Comparison of ENCODE assay signal across 8 cellular contexts in genomic region chr11:9765320-9766101, GRCh38.
A peak's percentile ranks its signal among the peaks of the same experiment; 100 is the strongest.
DNase-seq lines count a peak whose midpoint lies in the region; ATAC-seq and TF ChIP-seq lines count a peak whose summit lies in the region.

No MANE protein-coding gene starts in this region.

- no peak for DNase-seq in activated CD4-positive, alpha-beta T cell treated with anti-CD3 and anti-CD28 coated beads for 36 hours
- DNase-seq in activated CD4-positive, alpha-beta T cell treated with anti-CD3 and anti-CD28 coated beads, Interleukin-2, amount 10 ng/mL, durations not matched to agents 7 days and 5 days: no peak
- DNase-seq in amniotic stem cell (lab: John Stamatoyannopoulos, UW) (peak; percentile 23), left lung (no peak), vagina (ENCODE audit: extremely low spot score in 2 of 2) (no peak)
- no peak for DNase-seq in stimulated activated CD4-positive, alpha-beta T cell treated with anti-CD3 and anti-CD28 coated beads, Interleukin-4, amount 100 ng/mL, for 24 hours

- H3K4me1 Mint-ChIP-seq in activated CD4-positive, alpha-beta T cell treated with anti-CD3 and anti-CD28 coated beads for 36 hours: peaks cover 16% of the 10 kb centered on the region
- H3K4me1 Mint-ChIP-seq in activated CD4-positive, alpha-beta T cell treated with anti-CD3 and anti-CD28 coated beads, Interleukin-2, amount 10 ng/mL, durations not matched to agents 7 days and 5 days: no peaks in the 10 kb centered on the region

- CTCF ChIA-PET in activated CD4-positive, alpha-beta T cell treated with anti-CD3 and anti-CD28 coated beads for 36 hours (lab: Charles Lee): interaction anchor here (0.5 kb wide), 1 partner anchor 516 kb away, joined by 3 read pairs; no protein-coding TSS in a partner anchor
- CTCF ChIA-PET in activated CD4-positive, alpha-beta T cell treated with anti-CD3 and anti-CD28 coated beads, Interleukin-2, amount 10 ng/mL, durations not matched to agents 7 days and 5 days (lab: Charles Lee): interaction anchor here (0.8 to 1.5 kb wide), 3 partner anchors 12 to 36 kb away, joined by 3 to 4 read pairs (median 4); no protein-coding TSS in a partner anchor

- H3K4me3 ChIP-seq in left lung: no peak overlapping the region
- no peak overlapping the region for H3K4me3 ChIP-seq in vagina

- POLR2A ChIA-PET in activated CD4-positive, alpha-beta T cell treated with anti-CD3 and anti-CD28 coated beads for 36 hours (lab: Charles Lee): no interaction called here
- POLR2A ChIA-PET in activated CD4-positive, alpha-beta T cell treated with anti-CD3 and anti-CD28 coated beads, Interleukin-2, amount 10 ng/mL, durations not matched to agents 7 days and 5 days (lab: Charles Lee): no interaction called here

- no peaks in the 10 kb centered on the region for H3K9me3 Mint-ChIP-seq in activated CD4-positive, alpha-beta T cell treated with anti-CD3 and anti-CD28 coated beads for 36 hours (ENCODE audit: low read depth)
- H3K9me3 Mint-ChIP-seq in activated CD4-positive, alpha-beta T cell treated with anti-CD3 and anti-CD28 coated beads, Interleukin-2, amount 10 ng/mL, durations not matched to agents 7 days and 5 days: no peaks in the 10 kb centered on the region

- no peaks in the 10 kb centered on the region for H3K9me3 ChIP-seq in left lung
- H3K9me3 ChIP-seq in vagina: no peaks in the 10 kb centered on the region

- H3K27me3 Mint-ChIP-seq in activated CD4-positive, alpha-beta T cell treated with anti-CD3 and anti-CD28 coated beads for 36 hours: no peaks in the 10 kb centered on the region
- no peaks in the 10 kb centered on the region for H3K27me3 Mint-ChIP-seq in activated CD4-positive, alpha-beta T cell treated with anti-CD3 and anti-CD28 coated beads, Interleukin-2, amount 10 ng/mL, durations not matched to agents 7 days and 5 days

- H3K36me3 Mint-ChIP-seq in activated CD4-positive, alpha-beta T cell treated with anti-CD3 and anti-CD28 coated beads for 36 hours (ENCODE audit: low read depth): peaks cover 14% of the 10 kb centered on the region
- no peaks in the 10 kb centered on the region for H3K36me3 Mint-ChIP-seq in activated CD4-positive, alpha-beta T cell treated with anti-CD3 and anti-CD28 coated beads, Interleukin-2, amount 10 ng/mL, durations not matched to agents 7 days and 5 days (ENCODE audit: low read depth)

- no peak overlapping the region for H3K4me3 Mint-ChIP-seq in activated CD4-positive, alpha-beta T cell treated with anti-CD3 and anti-CD28 coated beads for 36 hours
- no peak overlapping the region for H3K4me3 Mint-ChIP-seq in activated CD4-positive, alpha-beta T cell treated with anti-CD3 and anti-CD28 coated beads, Interleukin-2, amount 10 ng/mL, durations not matched to agents 7 days and 5 days

- H3K4me1 ChIP-seq in left lung (no peaks in the 10 kb centered on the region), vagina (peaks cover 43% of the 10 kb centered on the region)

- peak overlapping the region; percentile 45 for H3K27ac Mint-ChIP-seq in activated CD4-positive, alpha-beta T cell treated with anti-CD3 and anti-CD28 coated beads for 36 hours
- H3K27ac Mint-ChIP-seq in activated CD4-positive, alpha-beta T cell treated with anti-CD3 and anti-CD28 coated beads, Interleukin-2, amount 10 ng/mL, durations not matched to agents 7 days and 5 days: no peak overlapping the region

- intact Hi-C loops in activated CD4-positive, alpha-beta T cell treated with anti-CD3 and anti-CD28 coated beads for 36 hours (cut with DNase I, micrococcal nuclease): no loop called here
- intact Hi-C loops in left lung (cut with DNase I): loop anchor here in 1 of 2 donors (10.0 kb wide), 1 partner anchor 189 kb away; no protein-coding TSS in a partner anchor
- intact Hi-C loops in vagina (cut with DNase I): no loop called here

- H3K27me3 ChIP-seq in left lung: no peaks in the 10 kb centered on the region
- H3K27me3 ChIP-seq in vagina: no peaks in the 10 kb centered on the region

- no peak for ATAC-seq in activated CD4-positive, alpha-beta T cell treated with anti-CD3 and anti-CD28 coated beads for 36 hours
- ATAC-seq in left lung (peak; percentile 50), GM18858 (IDR thresholded peaks at IDR 0.05; ENCODE audit: unreplicated experiment) (no peak), GM21717 (IDR thresholded peaks at IDR 0.05; ENCODE audit: unreplicated experiment) (no peak)

- H3K36me3 ChIP-seq in left lung (no peaks in the 10 kb centered on the region), vagina (no peaks in the 10 kb centered on the region)

- TF ChIP-seq CTCF in left lung (IDR thresholded peaks at IDR 0.05) (no peak), vagina (IDR thresholded peaks at IDR 0.05) (no peak)

- no peak for TF ChIP-seq POLR2A in vagina (IDR thresholded peaks at IDR 0.05)

- H3K27ac ChIP-seq in left lung (peak overlapping the region in 1 of 2 donors; percentile 42), vagina (peak overlapping the region; percentile 53)
